11 cellular contexts compared by ENCODE assay signal in the genomic region with DNA sequence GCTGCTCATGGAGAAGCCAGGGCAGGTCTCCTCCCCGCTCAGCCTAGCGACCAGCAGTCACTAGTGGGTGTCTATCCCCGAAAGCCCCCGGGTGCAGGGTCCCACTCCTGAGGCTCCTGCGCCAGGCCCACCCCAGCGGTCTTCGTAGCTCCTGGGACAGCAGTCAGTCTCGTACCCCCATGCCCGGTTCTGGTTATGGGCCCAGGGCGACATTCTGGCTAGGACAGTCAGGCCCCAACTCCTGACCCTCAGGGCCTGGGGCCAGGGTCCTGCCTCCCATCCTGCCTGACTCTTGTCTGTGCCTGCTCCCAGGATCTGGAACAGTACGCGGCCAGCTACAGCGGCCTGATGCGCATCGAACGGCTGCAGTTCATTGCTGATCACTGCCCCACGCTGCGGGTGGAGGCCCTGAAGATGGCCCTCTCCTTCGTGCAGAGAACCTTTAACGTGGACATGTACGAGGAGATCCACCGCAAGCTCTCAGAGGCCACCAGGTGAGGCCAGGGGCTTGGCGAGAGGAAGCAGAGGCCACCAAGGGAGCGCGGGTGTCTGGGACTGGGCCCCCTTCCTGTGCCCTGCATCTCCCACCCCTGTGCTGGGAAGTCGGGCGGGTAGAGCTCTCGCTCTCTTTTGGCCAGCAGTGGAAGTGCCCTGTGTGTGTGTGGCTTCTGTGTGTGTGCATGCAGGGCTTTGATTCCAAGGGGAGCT. TPM values are rescaled to one million over a fixed set of nuclear protein-coding genes. Genes with fewer than 3 reads are reported as not detected.
DNase-seq lines count a peak whose midpoint lies in the region; ATAC-seq, FAIRE-seq and TF ChIP-seq lines count a peak whose summit lies in the region.
"Had no signal": no experiment of that assay in that cellular context is flagged by ENCODE, and none has a peak within 500 bp of the region (broad histone marks: within the 10 kb centered on the region; RNA-seq: fewer than 3 reads in every experiment).

No MANE protein-coding gene starts in this region.

- H2BK120ac ChIP-seq in H1 (replicated peaks; ENCODE audit: low read depth, low read length): no peak overlapping the region

- intact Hi-C loops in esophagus muscularis mucosa (cut with DNase I): no loop called here

- no peak for DNase-seq in activated T-cell treated with anti-CD3 and anti-CD28 coated beads, Interleukin-2, amount 50 U/mL, for 4 hours
- DNase-seq in activated T-cell treated with anti-CD3 and anti-CD28 coated beads for 4 hours (no peak), NCI-H226 (peak; percentile 0), H1 (ENCODE audit: low read depth in 1 of 2, low spot score in 2 of 2) (no peak), smooth muscle cell (lab: John Stamatoyannopoulos, UW; ENCODE audit: unreplicated experiment) (no peak), esophagus muscularis mucosa (ENCODE audit: extremely low spot score) (no peak), DMS 273 treated with DMSO at 0.1 percent for 48 hours (lab: John Stamatoyannopoulos, UW) (no peak), NCI-H1694 treated with DMSO at 0.1 percent for 48 hours (lab: John Stamatoyannopoulos, UW) (no peak)
- DNase-seq: SIG-M5 had no signal

- no peak overlapping the region for H4K5ac ChIP-seq in H1 (ENCODE audit: insufficient read length, low read depth, low read length)

- TF ChIP-seq CTCF in H1 (IDR thresholded peaks at IDR 0.05; ENCODE audit: control extremely low read depth in 1 of 3, insufficient read depth in 1 of 3, low read depth in 1 of 3, low read length in 3 of 3) (no peak), smooth muscle cell (IDR thresholded peaks at IDR 0.05; ENCODE audit: borderline replicate concordance, insufficient read depth, poor library complexity, severe bottlenecking) (no peak), esophagus muscularis mucosa (IDR thresholded peaks at IDR 0.05) (no peak)

- peak overlapping the region in 1 of 2 experiments; percentile 97; a peak in 2 of 4 replicates for H3K4me2 ChIP-seq in H1 (ENCODE audit: insufficient read depth in 1 of 2, low read depth in 2 of 2, low read length in 2 of 2)
- peak overlapping the region; percentile 91 for H3K4me2 ChIP-seq in smooth muscle cell

- no peak overlapping the region for H3K56ac ChIP-seq in H1 (replicated peaks; ENCODE audit: insufficient read length, low read depth, low read length)

- H3K9me3 Mint-ChIP-seq in activated T-cell treated with anti-CD3 and anti-CD28 coated beads, Interleukin-2, amount 50 U/mL, for 4 hours: no peaks in the 10 kb centered on the region

- peaks cover 0 to 12% of the 10 kb centered on the region in 2 experiments; a peak in 1 of 4 replicates for H3K79me2 ChIP-seq in H1 (ENCODE audit: control insufficient read depth in 1 of 2, insufficient read depth in 2 of 2, low read length in 2 of 2)
- peaks cover 23% of the 10 kb centered on the region for H3K79me2 ChIP-seq in smooth muscle cell (ENCODE audit: low read depth)

- H3K27ac ChIP-seq in H1 (ENCODE audit: low read depth, low read length) (no peak overlapping the region), smooth muscle cell (ENCODE audit: low read depth) (no peak overlapping the region), esophagus muscularis mucosa (replicated peaks in 1 of 4) (no peak overlapping the region)

- H3K4me1 ChIP-seq in H1 (replicated peaks in 1 of 4; ENCODE audit: control insufficient read depth in 3 of 4, insufficient read depth in 4 of 4, low read length in 3 of 4) (peaks cover 0 to 11% (median 6%) of the 10 kb centered on the region in 4 experiments; a peak in 5 of 7 replicates), smooth muscle cell (ENCODE audit: low read depth) (peaks cover 16% of the 10 kb centered on the region), esophagus muscularis mucosa (peaks cover 24 to 57% (median 43%) of the 10 kb centered on the region in 4 donors)

- no peak for TF ChIP-seq RAD21 in H1 (IDR thresholded peaks at IDR 0.05 in 1 of 2, conservative IDR thresholded peaks at IDR 0.05 in 1 of 2; ENCODE audit: low read depth in 2 of 2, low read length in 2 of 2)

- WGBS in H1 (ENCODE audit: extremely low coverage in 1 of 2, insufficient coverage in 1 of 2, insufficient read length in 1 of 2, insufficient replicate concordance in 2 of 2, low coverage in 1 of 2, low lambda C conversion rate in 2 of 2, missing lambda C conversion rate in 1 of 2), 2 experiments: 95% methylated on average over 28 of the region's 28 CpGs; no CpG with 5 or more reads in 1 of the 2 experiments
- 97% methylated on average over 28 of the region's 28 CpGs for WGBS in smooth muscle cell (ENCODE audit: low lambda C conversion rate)
- WGBS in esophagus muscularis mucosa: 77% methylated on average over 8 of the region's 28 CpGs

- ATAC-seq in activated T-cell treated with anti-CD3 and anti-CD28 coated beads, Interleukin-2, amount 50 U/mL, for 4 hours: no peak

- no peak overlapping the region for H2BK15ac ChIP-seq in H1 (ENCODE audit: low read length)

- H2AFZ ChIP-seq in H1 (ENCODE audit: low read length) (no peak overlapping the region), smooth muscle cell (ENCODE audit: low read depth) (no peak overlapping the region)

- peaks cover 12% of the 10 kb centered on the region for H3K4me1 Mint-ChIP-seq in activated T-cell treated with anti-CD3 and anti-CD28 coated beads, Interleukin-2, amount 50 U/mL, for 4 hours (ENCODE audit: low read depth)

- no peak overlapping the region for H2BK20ac ChIP-seq in H1 (ENCODE audit: low read length)

- no peak overlapping the region for H3K4ac ChIP-seq in H1 (replicated peaks; ENCODE audit: insufficient read length, low read depth, low read length)

- no peak overlapping the region for H3K4me3 ChIP-seq in H1 (ENCODE audit: extremely low read depth in 1 of 4, insufficient read depth in 2 of 4, low read depth in 3 of 4, low read length in 4 of 4)
- no peak overlapping the region for H3K4me3 ChIP-seq in smooth muscle cell
- peak overlapping the region in 1 of 4 donors; percentile 88 for H3K4me3 ChIP-seq in esophagus muscularis mucosa

- no peak overlapping the region for H3K18ac ChIP-seq in H1 (ENCODE audit: extremely low read depth, low read length)

- H4K91ac ChIP-seq in H1 (replicated peaks; ENCODE audit: insufficient read length, low read length): no peak overlapping the region

- H3K27me3 ChIP-seq in H1 (replicated peaks in 1 of 4; ENCODE audit: control insufficient read depth in 3 of 4, extremely low read depth in 1 of 4, insufficient read depth in 3 of 4, low read length in 3 of 4): no peaks in the 10 kb centered on the region; a peak in 1 of 7 replicates
- no peaks in the 10 kb centered on the region for H3K27me3 ChIP-seq in smooth muscle cell (ENCODE audit: low read depth)
- H3K27me3 ChIP-seq in esophagus muscularis mucosa: no peaks in the 10 kb centered on the region

- no peaks in the 10 kb centered on the region for H3K27me3 Mint-ChIP-seq in activated T-cell treated with anti-CD3 and anti-CD28 coated beads, Interleukin-2, amount 50 U/mL, for 4 hours (ENCODE audit: low read depth)

- H3K9me3 ChIP-seq in H1 (ENCODE audit: insufficient read depth in 2 of 2, low read depth in 1 of 2, low read length in 1 of 2) (no peaks in the 10 kb centered on the region), smooth muscle cell (replicated peaks; ENCODE audit: low read depth) (no peaks in the 10 kb centered on the region), esophagus muscularis mucosa (no peaks in the 10 kb centered on the region)

- H4K20me1 ChIP-seq in H1 (replicated peaks in 1 of 2; ENCODE audit: control insufficient read depth in 1 of 2, insufficient read depth in 2 of 2, low read length in 2 of 2) (peaks cover 4 to 20% of the 10 kb centered on the region in 2 experiments), smooth muscle cell (ENCODE audit: low read depth) (peaks cover 7% of the 10 kb centered on the region)

- H3K36me3 Mint-ChIP-seq in activated T-cell treated with anti-CD3 and anti-CD28 coated beads, Interleukin-2, amount 50 U/mL, for 4 hours (ENCODE audit: insufficient read depth): peaks cover 4% of the 10 kb centered on the region

- H3K9ac ChIP-seq in H1 (replicated peaks in 1 of 4; ENCODE audit: extremely low read depth in 1 of 4, low read depth in 3 of 4, low read length in 3 of 4) (no peak overlapping the region), smooth muscle cell (ENCODE audit: low read depth) (no peak overlapping the region)

- H2BK12ac ChIP-seq in H1 (ENCODE audit: low read depth, low read length): no peak overlapping the region

- CTCF ChIA-PET in H1 (lab: Charles Lee; ENCODE audit: partially characterized antibody): interaction anchor here (1.0 to 5.4 kb wide), 5 partner anchors 9 to 24 kb away, joined by 3 to 40 read pairs (median 3); a partner anchor contains a TSS

- POLR2A ChIA-PET in H1 (lab: Charles Lee; ENCODE audit: partially characterized antibody): interaction anchor here (0.7 to 13.2 kb wide), 12 partner anchors 10 to 111 kb away, joined by 3 to 161 read pairs (median 4); a partner anchor contains a TSS

- peak overlapping the region; percentile 71 for H4K8ac ChIP-seq in H1 (ENCODE audit: extremely low read depth, insufficient read depth, low read length)

- TF ChIP-seq EP300 in H1 (IDR thresholded peaks at IDR 0.05; ENCODE audit: borderline replicate concordance in 1 of 2, low read depth in 2 of 2, low read length in 2 of 2) (no peak), esophagus muscularis mucosa (IDR thresholded peaks at IDR 0.05) (no peak)

- no peaks in the 10 kb centered on the region for H3F3A ChIP-seq in smooth muscle cell (ENCODE audit: low read depth)

- H2BK5ac ChIP-seq in H1 (ENCODE audit: low read depth, low read length): no peak overlapping the region

- no peak for TF ChIP-seq POLR2A in H1 (IDR thresholded peaks at IDR 0.05; ENCODE audit: control extremely low read depth in 1 of 2, low read depth in 2 of 2, low read length in 2 of 2)
- no peak for TF ChIP-seq POLR2A in esophagus muscularis mucosa (IDR thresholded peaks at IDR 0.05; ENCODE audit: low read depth)

- no peak overlapping the region for H3K23ac ChIP-seq in H1 (ENCODE audit: insufficient read length)

- no peak for FAIRE-seq in H1 (lab: Jason Lieb, UNC)
- FAIRE-seq: bronchial epithelial cell, keratinocyte had no signal

- no peak overlapping the region for H2AK5ac ChIP-seq in H1 (ENCODE audit: low read depth, low read length)

- H3K4me3 Mint-ChIP-seq in activated T-cell treated with anti-CD3 and anti-CD28 coated beads, Interleukin-2, amount 50 U/mL, for 4 hours: peak overlapping the region; percentile 86

- H3K36me3 ChIP-seq in H1 (ENCODE audit: control insufficient read depth in 2 of 4, insufficient read depth in 4 of 4, low read length in 3 of 4): peaks cover 7 to 30% (median 19%) of the 10 kb centered on the region in 4 experiments
- H3K36me3 ChIP-seq in smooth muscle cell (ENCODE audit: low read depth): no peaks in the 10 kb centered on the region
- peaks cover 42 to 74% (median 69%) of the 10 kb centered on the region in 4 donors for H3K36me3 ChIP-seq in esophagus muscularis mucosa

- peaks cover 6% of the 10 kb centered on the region; the same call in 1 of the 2 replicates for H3K79me1 ChIP-seq in H1 (ENCODE audit: low read depth, low read length)

- H3K14ac ChIP-seq in H1 (ENCODE audit: insufficient read length): no peak overlapping the region

- H3K23me2 ChIP-seq in H1 (ENCODE audit: low read depth, low read length): peaks cover 6% of the 10 kb centered on the region; the same call in 1 of the 2 replicates

RNA-seq across cellular contexts. Expression of a gene that starts 2.0 kb away (rescaled TPM):
- 100 to 1,000 TPM; 172 to 183 (median 177) TPM for total RNA-seq in activated T-cell treated with anti-CD3 and anti-CD28 coated beads, Interleukin-2, amount 50 U/mL, for 4 hours
- total RNA-seq in H1 (2021; fragmentation: NEBNext Ultra II Directional; extraction: Animal tissue kit (Norgen Biotek cat#: 25700)): 153 and 157 TPM in 2 replicates
- polyA plus RNA-seq in H1 (2011; rRNA removed) (277 and 354 TPM in 2 replicates), smooth muscle cell (134 and 143 TPM in 2 replicates)
- polyA plus RNA-seq in H1 (2011; cell fraction: cytosol; rRNA removed): 226 TPM
- polyA plus RNA-seq in H1 (2011; cell fraction: nucleus; rRNA removed): 351 TPM
- polyA plus RNA-seq in H1 (2012, experiment 1 of 2): 127 to 186 TPM (median 168 TPM) in 4 replicates
- 200 TPM for polyA plus RNA-seq in H1 (2012, experiment 2 of 2)
- polyA plus RNA-seq in H1 (2013, experiment 1 of 2): 99.3 TPM
- polyA plus RNA-seq in H1 (2013, experiment 2 of 2): 100 TPM
- polyA minus RNA-seq in H1 (2011; rRNA and poly(A)+ RNA removed): 137 and 141 TPM in 2 replicates
- polyA minus RNA-seq in H1 (2011; cell fraction: cytosol; rRNA and poly(A)+ RNA removed): 110 TPM
- polyA minus RNA-seq in H1 (2011; cell fraction: nucleus; rRNA and poly(A)+ RNA removed): 96.5 TPM
- total RNA-seq in smooth muscle cell (72.0 and 93.7 TPM in 2 replicates), esophagus muscularis mucosa (100 to 1,000 TPM in 2 of 4 donors, 10 to 100 TPM in 2; 64.4 to 108 (median 85.4) TPM)

RNA-seq across cellular contexts. Expression of a gene that starts 2.1 kb away (rescaled TPM):
- total RNA-seq in activated T-cell treated with anti-CD3 and anti-CD28 coated beads, Interleukin-2, amount 50 U/mL, for 4 hours: 10 to 100 TPM; 20.3 to 21.5 (median 20.4) TPM
- 26.7 and 30.9 TPM in 2 replicates for total RNA-seq in H1 (2021; fragmentation: NEBNext Ultra II Directional; extraction: Animal tissue kit (Norgen Biotek cat#: 25700))
- polyA plus RNA-seq in H1 (2011; rRNA removed): 28.4 and 50.3 TPM in 2 replicates
- polyA plus RNA-seq in H1 (2011; cell fraction: cytosol; rRNA removed): 25.7 TPM
- polyA plus RNA-seq in H1 (2011; cell fraction: nucleus; rRNA removed): 139 TPM
- 26.1 to 34.2 TPM (median 32.0 TPM) in 4 replicates for polyA plus RNA-seq in H1 (2012, experiment 1 of 2)
- 32.2 TPM for polyA plus RNA-seq in H1 (2012, experiment 2 of 2)
- polyA plus RNA-seq in H1 (2013, experiment 1 of 2): 26.3 TPM
- 26.6 TPM for polyA plus RNA-seq in H1 (2013, experiment 2 of 2)
- 8.3 and 9.7 TPM in 2 replicates for polyA minus RNA-seq in H1 (2011; rRNA and poly(A)+ RNA removed)
- 15.2 TPM for polyA minus RNA-seq in H1 (2011; cell fraction: cytosol; rRNA and poly(A)+ RNA removed)
- polyA minus RNA-seq in H1 (2011; cell fraction: nucleus; rRNA and poly(A)+ RNA removed): 23.8 TPM
- 20.3 and 27.1 TPM in 2 replicates for total RNA-seq in smooth muscle cell
- 54.9 and 58.8 TPM in 2 replicates for polyA plus RNA-seq in smooth muscle cell
- 10 to 100 TPM; 32.4 to 54.8 (median 42.5) TPM for total RNA-seq in esophagus muscularis mucosa

RNA-seq across cellular contexts. Expression of a gene that starts 11.9 kb away (rescaled TPM):
- 100 to 1,000 TPM; 323 to 369 (median 326) TPM for total RNA-seq in activated T-cell treated with anti-CD3 and anti-CD28 coated beads, Interleukin-2, amount 50 U/mL, for 4 hours
- total RNA-seq in H1 (2021; fragmentation: NEBNext Ultra II Directional; extraction: Animal tissue kit (Norgen Biotek cat#: 25700)): 68.0 and 69.1 TPM in 2 replicates
- polyA plus RNA-seq in H1 (2011; rRNA removed) (34.5 and 60.4 TPM in 2 replicates), smooth muscle cell (125 and 141 TPM in 2 replicates)
- 66.5 TPM for polyA plus RNA-seq in H1 (2011; cell fraction: cytosol; rRNA removed)
- 317 TPM for polyA plus RNA-seq in H1 (2011; cell fraction: nucleus; rRNA removed)
- 43.1 to 60.5 TPM (median 57.0 TPM) in 4 replicates for polyA plus RNA-seq in H1 (2012, experiment 1 of 2)
- 60.6 TPM for polyA plus RNA-seq in H1 (2012, experiment 2 of 2)
- 38.5 TPM for polyA plus RNA-seq in H1 (2013, experiment 1 of 2)
- 36.1 TPM for polyA plus RNA-seq in H1 (2013, experiment 2 of 2)
- 19.1 and 24.6 TPM in 2 replicates for polyA minus RNA-seq in H1 (2011; rRNA and poly(A)+ RNA removed)
- polyA minus RNA-seq in H1 (2011; cell fraction: cytosol; rRNA and poly(A)+ RNA removed): 27.5 TPM
- 58.5 TPM for polyA minus RNA-seq in H1 (2011; cell fraction: nucleus; rRNA and poly(A)+ RNA removed)
- total RNA-seq in smooth muscle cell (30.7 and 49.4 TPM in 2 replicates), esophagus muscularis mucosa (10 to 100 TPM; 42.2 to 77.1 (median 52.6) TPM)

RNA-seq across cellular contexts. Expression of a gene that starts 16.2 kb away (rescaled TPM):
- total RNA-seq in activated T-cell treated with anti-CD3 and anti-CD28 coated beads, Interleukin-2, amount 50 U/mL, for 4 hours: 10 to 100 TPM; 74.2 to 88.6 (median 76.9) TPM
- total RNA-seq in H1 (2021; fragmentation: NEBNext Ultra II Directional; extraction: Animal tissue kit (Norgen Biotek cat#: 25700)): 96.3 and 110 TPM in 2 replicates
- polyA plus RNA-seq in H1 (2011; rRNA removed) (212 and 338 TPM in 2 replicates), smooth muscle cell (84.4 and 89.4 TPM in 2 replicates)
- 163 TPM for polyA plus RNA-seq in H1 (2011; cell fraction: cytosol; rRNA removed)
- polyA plus RNA-seq in H1 (2011; cell fraction: nucleus; rRNA removed): 167 TPM
- 92.1 to 118 TPM (median 110 TPM) in 4 replicates for polyA plus RNA-seq in H1 (2012, experiment 1 of 2)
- polyA plus RNA-seq in H1 (2012, experiment 2 of 2): 187 TPM
- 57.6 TPM for polyA plus RNA-seq in H1 (2013, experiment 1 of 2)
- polyA plus RNA-seq in H1 (2013, experiment 2 of 2): 58.1 TPM
- 35.5 and 81.7 TPM in 2 replicates for polyA minus RNA-seq in H1 (2011; rRNA and poly(A)+ RNA removed)
- polyA minus RNA-seq in H1 (2011; cell fraction: cytosol; rRNA and poly(A)+ RNA removed): 40.5 TPM
- polyA minus RNA-seq in H1 (2011; cell fraction: nucleus; rRNA and poly(A)+ RNA removed): 31.1 TPM
- total RNA-seq in smooth muscle cell (34.9 and 46.4 TPM in 2 replicates), esophagus muscularis mucosa (100 to 1,000 TPM in 2 of 4 donors, 10 to 100 TPM in 2; 78.6 to 135 (median 102) TPM)

RNA-seq across cellular contexts. Expression of a gene that starts 22.2 kb away (rescaled TPM):
- 1 to 10 TPM; 4.1 to 7.7 (median 4.8) TPM for total RNA-seq in activated T-cell treated with anti-CD3 and anti-CD28 coated beads, Interleukin-2, amount 50 U/mL, for 4 hours
- total RNA-seq in H1 (2021; fragmentation: NEBNext Ultra II Directional; extraction: Animal tissue kit (Norgen Biotek cat#: 25700)): 167 and 177 TPM in 2 replicates
- polyA plus RNA-seq in H1 (2011; rRNA removed): 299 and 520 TPM in 2 replicates
- 290 TPM for polyA plus RNA-seq in H1 (2011; cell fraction: cytosol; rRNA removed)
- 408 TPM for polyA plus RNA-seq in H1 (2011; cell fraction: nucleus; rRNA removed)
- polyA plus RNA-seq in H1 (2012, experiment 1 of 2): 93.2 to 160 TPM (median 150 TPM) in 4 replicates
- 143 TPM for polyA plus RNA-seq in H1 (2012, experiment 2 of 2)
- polyA plus RNA-seq in H1 (2013, experiment 1 of 2): 141 TPM
- polyA plus RNA-seq in H1 (2013, experiment 2 of 2): 139 TPM
- 54.1 and 62.9 TPM in 2 replicates for polyA minus RNA-seq in H1 (2011; rRNA and poly(A)+ RNA removed)
- 82.6 TPM for polyA minus RNA-seq in H1 (2011; cell fraction: cytosol; rRNA and poly(A)+ RNA removed)
- 83.3 TPM for polyA minus RNA-seq in H1 (2011; cell fraction: nucleus; rRNA and poly(A)+ RNA removed)
- 29.2 and 33.0 TPM in 2 replicates for total RNA-seq in smooth muscle cell
- 12.1 and 15.3 TPM in 2 replicates for polyA plus RNA-seq in smooth muscle cell
- total RNA-seq in esophagus muscularis mucosa: 1 to 10 TPM; 1.8 to 2.5 (median 2.2) TPM
